17 cellular contexts compared by ENCODE assay signal in genomic region chr10:48805848-48806247, GRCh38.
DNase-seq lines count a peak whose midpoint lies in the region; ATAC-seq, FAIRE-seq and TF ChIP-seq lines count a peak whose summit lies in the region.
"Had no signal": no experiment of that assay in that cellular context is flagged by ENCODE, and none has a peak within 500 bp of the region (broad histone marks: within the 10 kb centered on the region; RNA-seq: fewer than 3 reads in every experiment).

No MANE protein-coding gene starts in this region.

- H3K4me3 ChIP-seq in pancreas (no peak overlapping the region), body of pancreas (no peak overlapping the region), esophagus muscularis mucosa (no peak overlapping the region)
- H3K4me3 ChIP-seq: SJSA1 had no signal

- 51 to 54% methylated on average over 12 of the region's 12 CpGs for WGBS in pancreas, 2 donors
- WGBS in body of pancreas, 2 donors: 36 to 60% methylated on average over 6 to 12 of the region's 12 CpGs
- 67% methylated on average over 11 of the region's 12 CpGs for WGBS in esophagus muscularis mucosa

- H3K36me3 ChIP-seq in pancreas (no peaks in the 10 kb centered on the region), body of pancreas (replicated peaks in 1 of 2; ENCODE audit: insufficient read depth in 1 of 2, low read depth in 2 of 2) (no peaks in the 10 kb centered on the region), esophagus muscularis mucosa (no peaks in the 10 kb centered on the region)
- H3K36me3 ChIP-seq: SJSA1 had no signal

- H3K4me1 Mint-ChIP-seq in activated naive CD8-positive, alpha-beta T cell (ENCODE audit: low read depth): peaks cover 44% of the 10 kb centered on the region
- peaks cover 41% of the 10 kb centered on the region for H3K4me1 Mint-ChIP-seq in activated naive CD8-positive, alpha-beta T cell treated with anti-CD3 and anti-CD28 coated beads, Interleukin-2, amount 50 U/mL, for 24 hours

- H3K9me3 Mint-ChIP-seq in activated naive CD8-positive, alpha-beta T cell (ENCODE audit: low read depth): no peaks in the 10 kb centered on the region
- no peaks in the 10 kb centered on the region for H3K9me3 Mint-ChIP-seq in activated naive CD8-positive, alpha-beta T cell treated with anti-CD3 and anti-CD28 coated beads, Interleukin-2, amount 50 U/mL, for 24 hours
- H3K9me3 Mint-ChIP-seq: HFFc6 had no signal

- no peaks in the 10 kb centered on the region for H3K9me3 ChIP-seq in pancreas
- no peaks in the 10 kb centered on the region for H3K9me3 ChIP-seq in body of pancreas
- no peaks in the 10 kb centered on the region for H3K9me3 ChIP-seq in esophagus muscularis mucosa
- H3K9me3 ChIP-seq: SJSA1 had no signal

- ATAC-seq in activated naive CD8-positive, alpha-beta T cell treated with anti-CD3 and anti-CD28 coated beads, Interleukin-2, amount 50 U/mL, for 24 hours: no peak
- ATAC-seq in left cardiac atrium (peak; percentile 73 to 87), pancreas (peak in 3 of 4 donors; percentile 26 to 57 (median 44)), body of pancreas (no peak), left lobe of liver (no peak)

- H3K27ac ChIP-seq in pancreas (no peak overlapping the region), body of pancreas (no peak overlapping the region), esophagus muscularis mucosa (replicated peaks in 1 of 4) (peak overlapping the region in 1 of 4 donors; percentile 22)
- H3K27ac ChIP-seq: SJSA1 had no signal

- no peaks in the 10 kb centered on the region for H3K27me3 ChIP-seq in pancreas
- H3K27me3 ChIP-seq in body of pancreas: no peaks in the 10 kb centered on the region
- no peaks in the 10 kb centered on the region for H3K27me3 ChIP-seq in esophagus muscularis mucosa
- H3K27me3 ChIP-seq: SJSA1 had no signal

- no peak for FAIRE-seq in pancreas (lab: Jason Lieb, UNC)

- H3K27ac Mint-ChIP-seq in activated naive CD8-positive, alpha-beta T cell: no peak overlapping the region
- no peak overlapping the region for H3K27ac Mint-ChIP-seq in activated naive CD8-positive, alpha-beta T cell treated with anti-CD3 and anti-CD28 coated beads, Interleukin-2, amount 50 U/mL, for 24 hours
- H3K27ac Mint-ChIP-seq: HFFc6 had no signal

- no peaks in the 10 kb centered on the region for H3K4me1 ChIP-seq in pancreas
- H3K4me1 ChIP-seq in body of pancreas: no peaks in the 10 kb centered on the region
- peaks cover 14 to 20% (median 17%) of the 10 kb centered on the region in 4 donors for H3K4me1 ChIP-seq in esophagus muscularis mucosa

- intact Hi-C loops in left cardiac atrium (cut with DNase I) (no loop called here), pancreas (cut with DNase I) (no loop called here), body of pancreas (cut with DNase I) (no loop called here), esophagus muscularis mucosa (cut with DNase I) (no loop called here)

- no peaks in the 10 kb centered on the region for H3K36me3 Mint-ChIP-seq in activated naive CD8-positive, alpha-beta T cell
- no peaks in the 10 kb centered on the region for H3K36me3 Mint-ChIP-seq in activated naive CD8-positive, alpha-beta T cell treated with anti-CD3 and anti-CD28 coated beads, Interleukin-2, amount 50 U/mL, for 24 hours (ENCODE audit: low read depth)

- no peak for TF ChIP-seq EP300 in esophagus muscularis mucosa (IDR thresholded peaks at IDR 0.05)

- H3K27me3 Mint-ChIP-seq in activated naive CD8-positive, alpha-beta T cell: no peaks in the 10 kb centered on the region
- H3K27me3 Mint-ChIP-seq in activated naive CD8-positive, alpha-beta T cell treated with anti-CD3 and anti-CD28 coated beads, Interleukin-2, amount 50 U/mL, for 24 hours: no peaks in the 10 kb centered on the region

- no peak for TF ChIP-seq POLR2A in body of pancreas (IDR thresholded peaks at IDR 0.05)
- TF ChIP-seq POLR2A in esophagus muscularis mucosa (IDR thresholded peaks at IDR 0.05; ENCODE audit: low read depth): no peak

- no peak for DNase-seq in activated naive CD8-positive, alpha-beta T cell treated with anti-CD3 and anti-CD28 coated beads, Interleukin-2, amount 50 U/mL, for 24 hours
- DNase-seq in left cardiac atrium: no peak
- peak in 1 of 6 donors; percentile 56 for DNase-seq in pancreas
- no peak for DNase-seq in body of pancreas
- DNase-seq in NCI-H2081 treated with DMSO at 0.1 percent for 48 hours (lab: John Stamatoyannopoulos, UW): no peak
- no peak for DNase-seq in left lobe of liver (ENCODE audit: low spot score)
- DNase-seq in esophagus muscularis mucosa (ENCODE audit: extremely low spot score): no peak
- DNase-seq: activated CD4-positive, alpha-beta T cell treated with anti-CD3 and anti-CD28 coated beads, Interleukin-2, amount 50 U/mL, for 48 hours; effector CD4-positive, alpha-beta T cell; HFFc6; IMR-90; mammary epithelial cell; NCI-H226; occipital lobe; stimulated activated CD4-positive, alpha-beta T cell treated with anti-CD3 and anti-CD28 coated beads, Interleukin-12 subunit alpha, Interleukin-12 subunit beta, amount 100 ng/mL, for 4 hours had no signal

- TF ChIP-seq CTCF in pancreas (IDR thresholded peaks at IDR 0.05) (no peak), body of pancreas (IDR thresholded peaks at IDR 0.05) (no peak), esophagus muscularis mucosa (IDR thresholded peaks at IDR 0.05) (no peak)

- peak overlapping the region; percentile 39 for H3K4me3 Mint-ChIP-seq in activated naive CD8-positive, alpha-beta T cell
- H3K4me3 Mint-ChIP-seq in activated naive CD8-positive, alpha-beta T cell treated with anti-CD3 and anti-CD28 coated beads, Interleukin-2, amount 50 U/mL, for 24 hours: no peak overlapping the region
- H3K4me3 Mint-ChIP-seq: HFFc6 had no signal

Comparison
In these comparisons a context has a peak if more than half of its experiments do, and no peak if none do; other contexts are left out.
1. ATAC-seq: peak in left cardiac atrium (2 of 2) and pancreas (3 of 4); none in activated naive CD8-positive, alpha-beta T cell treated with anti-CD3 and anti-CD28 coated beads, Interleukin-2, amount 50 U/mL, for 24 hours (single experiment), body of pancreas (single experiment) and left lobe of liver (single experiment).